1 cellular context compared by ENCODE assay signal in the genomic region with DNA sequence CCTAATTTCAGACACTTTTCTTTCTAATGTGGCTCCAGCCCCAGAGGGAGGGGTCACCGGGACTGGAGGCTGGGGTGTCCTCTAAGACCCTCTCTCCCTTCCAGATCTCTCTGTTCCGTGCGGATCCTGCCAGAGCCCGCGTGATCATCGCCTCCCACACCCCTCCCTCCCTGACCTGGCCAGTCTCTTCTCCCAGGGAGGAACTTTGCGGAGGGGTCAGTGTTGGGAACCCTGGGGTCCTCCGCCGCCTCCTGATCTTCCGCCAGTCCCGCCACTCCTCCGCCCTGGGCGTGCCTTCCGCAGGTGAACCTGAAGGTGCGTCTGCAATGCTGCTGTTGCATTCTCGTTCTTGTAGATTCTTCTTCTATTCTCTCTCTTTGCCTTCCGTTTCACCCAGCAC.
TF ChIP-seq lines count a peak whose summit lies in the region.

No MANE protein-coding gene starts in this region.

TF ChIP-seq in GM23338, 12 proteins besides CTCF, POLR2A, EP300 and RAD21 (continued from another document):
- TF ChIP-seq ZNF462 (CRISPR knock-in tag; IDR thresholded peaks at IDR 0.05): no peak
- TF ChIP-seq STAT1 (IDR thresholded peaks at IDR 0.05; ENCODE audit: unreplicated experiment): no peak
- TF ChIP-seq ETS1 (IDR thresholded peaks at IDR 0.05): no peak
- no peak for TF ChIP-seq REST (IDR thresholded peaks at IDR 0.05; ENCODE audit: unreplicated experiment)
- TF ChIP-seq POLR2AphosphoS5 (IDR thresholded peaks at IDR 0.05; ENCODE audit: low read depth): no peak
- no peak for TF ChIP-seq EZH2phosphoT487 (IDR thresholded peaks at IDR 0.05; ENCODE audit: unreplicated experiment)
- no peak for TF ChIP-seq ZNF114 (CRISPR knock-in tag; IDR thresholded peaks at IDR 0.05)
- TF ChIP-seq JUNB (IDR thresholded peaks at IDR 0.05; ENCODE audit: unreplicated experiment): no peak
- no peak for TF ChIP-seq EZH2 (IDR thresholded peaks at IDR 0.05; ENCODE audit: low read depth, unreplicated experiment)
- TF ChIP-seq CREB1 (CRISPR knock-in tag; IDR thresholded peaks at IDR 0.05; ENCODE audit: low read depth): no peak
- TF ChIP-seq NANOG (IDR thresholded peaks at IDR 0.05; ENCODE audit: borderline replicate concordance): no peak
